In genomic region chr14:94031161-94031875, GRCh38 we compare ENCODE assay signal across 39 cellular contexts. TPM values are rescaled to one million over a fixed set of nuclear protein-coding genes. Genes with fewer than 3 reads are reported as not detected.
"Had no signal": no experiment of that assay in that cellular context is flagged by ENCODE, and none has a peak within 500 bp of the region (broad histone marks: within the 10 kb centered on the region; RNA-seq: fewer than 3 reads in every experiment).

No MANE protein-coding gene starts in this region.

- H3K27ac Mint-ChIP-seq: activated B cell treated with CpG ODN at 0.5 μM for 24 hours; activated CD4-positive, alpha-beta memory T cell treated with anti-CD3 and anti-CD28 coated beads for 36 hours; activated CD4-positive, alpha-beta T cell treated with anti-CD3 and anti-CD28 coated beads, Interleukin-2, amount 10 ng/mL, durations not matched to agents 24 days and 14 days; activated CD8-positive, alpha-beta T cell treated with anti-CD3 and anti-CD28 coated beads for 36 hours; activated naive CD4-positive, alpha-beta T cell treated with anti-CD3 and anti-CD28 coated beads for 36 hours; activated naive CD4-positive, alpha-beta T cell treated with anti-CD3 and anti-CD28 coated beads, Interleukin-2, amount 50 U/mL, for 72 hours; activated naive CD8-positive, alpha-beta T cell treated with anti-CD3 and anti-CD28 coated beads for 36 hours; activated T-cell treated with anti-CD3 and anti-CD28 coated beads, Interleukin-2, amount 50 U/mL, for 72 hours; activated T-helper 1 cell treated with anti-CD3 and anti-CD28 coated beads, Interleukin-12 subunit alpha, Interleukin-12 subunit beta, Interleukin-2, Interleukin-4 antibody, amounts not matched to agents 30 ng/mL and 10 ng/mL and 1 ng/mL, durations not matched to agents 14 hours and 24 hours and 36 hours; activated T-helper 17 cell treated with anti-CD3 and anti-CD28 coated beads, Interleukin-2, amount 50 U/mL, for 72 hours; T-helper 1 cell treated with Interleukin-12 subunit alpha and Interleukin-12 subunit beta and Interleukin-4 antibody, amounts not matched to agents 30 μg/mL and 1 μg/mL, for 36 hours; T-helper 2 cell treated with Interferon-gamma antibody and Interleukin-4, amounts not matched to agents 5 μg/mL and 100 μg/mL, for 36 hours had no signal

- H3K27me3 Mint-ChIP-seq: activated CD4-positive, alpha-beta memory T cell treated with anti-CD3 and anti-CD28 coated beads for 36 hours; activated CD4-positive, alpha-beta T cell treated with anti-CD3 and anti-CD28 coated beads, Interleukin-2, amount 10 ng/mL, durations not matched to agents 24 days and 14 days; activated CD8-positive, alpha-beta T cell treated with anti-CD3 and anti-CD28 coated beads for 36 hours; activated naive CD8-positive, alpha-beta T cell treated with anti-CD3 and anti-CD28 coated beads for 36 hours; activated T-helper 17 cell treated with anti-CD3 and anti-CD28 coated beads, Interleukin-2, amount 50 U/mL, for 72 hours; central memory CD8-positive, alpha-beta T cell had no signal

- H3K9me3 ChIP-seq: adrenal gland, body of pancreas, breast epithelium had no signal

- H3K4me3 ChIP-seq: adrenal gland, body of pancreas, breast epithelium, cardiac muscle cell had no signal

- H3K27ac ChIP-seq: adrenal gland, body of pancreas, brain microvascular endothelial cell, breast epithelium, cardiac muscle cell, VCaP had no signal

- H3K4me1 Mint-ChIP-seq: activated B cell treated with CpG ODN at 0.5 μM for 24 hours; activated naive CD8-positive, alpha-beta T cell treated with anti-CD3 and anti-CD28 coated beads for 36 hours had no signal

- H3K4me3 Mint-ChIP-seq: activated B cell treated with CpG ODN at 0.5 μM for 24 hours; activated CD4-positive, alpha-beta memory T cell treated with anti-CD3 and anti-CD28 coated beads for 36 hours; activated CD4-positive, alpha-beta T cell treated with anti-CD3 and anti-CD28 coated beads, Interleukin-2, amount 10 ng/mL, durations not matched to agents 24 days and 14 days; activated CD8-positive, alpha-beta T cell treated with anti-CD3 and anti-CD28 coated beads for 36 hours; activated naive CD4-positive, alpha-beta T cell treated with anti-CD3 and anti-CD28 coated beads for 36 hours; activated naive CD8-positive, alpha-beta T cell treated with anti-CD3 and anti-CD28 coated beads for 36 hours; activated T-cell treated with anti-CD3 and anti-CD28 coated beads, Interleukin-2, amount 50 U/mL, for 4 hours; activated T-cell treated with anti-CD3 and anti-CD28 coated beads, Interleukin-2, amount 50 U/mL, for 72 hours; activated T-helper 1 cell treated with anti-CD3 and anti-CD28 coated beads, Interleukin-12 subunit alpha, Interleukin-12 subunit beta, Interleukin-2, Interleukin-4 antibody, amounts not matched to agents 30 ng/mL and 10 ng/mL and 1 ng/mL, durations not matched to agents 14 hours and 24 hours and 36 hours; activated T-helper 17 cell treated with anti-CD3 and anti-CD28 coated beads, Interleukin-2, amount 50 U/mL, for 72 hours; central memory CD8-positive, alpha-beta T cell; T-helper 1 cell treated with Interleukin-12 subunit alpha and Interleukin-12 subunit beta and Interleukin-4 antibody, amounts not matched to agents 30 μg/mL and 1 μg/mL, for 36 hours; T-helper 2 cell treated with Interferon-gamma antibody and Interleukin-4, amounts not matched to agents 5 μg/mL and 100 μg/mL, for 36 hours had no signal

- H3K27me3 ChIP-seq: adrenal gland, body of pancreas, brain microvascular endothelial cell, breast epithelium, cardiac muscle cell had no signal

- H3K4me1 ChIP-seq: breast epithelium had no signal

- H3K36me3 ChIP-seq: adrenal gland, brain microvascular endothelial cell, breast epithelium, cardiac muscle cell had no signal

- H3K36me3 Mint-ChIP-seq: activated CD4-positive, alpha-beta memory T cell treated with anti-CD3 and anti-CD28 coated beads for 36 hours; activated naive CD4-positive, alpha-beta T cell treated with anti-CD3 and anti-CD28 coated beads, Interleukin-2, amount 50 U/mL, for 72 hours; activated naive CD8-positive, alpha-beta T cell treated with anti-CD3 and anti-CD28 coated beads for 36 hours had no signal

- ATAC-seq: activated CD8-positive, alpha-beta T cell treated with anti-CD3 and anti-CD28 coated beads for 36 hours; activated naive CD4-positive, alpha-beta T cell treated with anti-CD3 and anti-CD28 coated beads, Interleukin-2, amount 50 U/mL, for 72 hours; activated T-cell treated with anti-CD3 and anti-CD28 coated beads, Interleukin-2, amount 50 U/mL, for 4 hours; activated T-cell treated with anti-CD3 and anti-CD28 coated beads, Interleukin-2, amount 50 U/mL, for 72 hours; activated T-helper 17 cell treated with anti-CD3 and anti-CD28 coated beads, Interleukin-2, amount 50 U/mL, for 72 hours; body of pancreas had no signal

- H3K9me3 Mint-ChIP-seq: activated B cell treated with CpG ODN at 0.5 μM for 24 hours; activated CD4-positive, alpha-beta memory T cell treated with anti-CD3 and anti-CD28 coated beads for 36 hours; activated CD4-positive, alpha-beta T cell treated with anti-CD3 and anti-CD28 coated beads, Interleukin-2, amount 10 ng/mL, durations not matched to agents 24 days and 14 days; activated CD8-positive, alpha-beta T cell treated with anti-CD3 and anti-CD28 coated beads for 36 hours; activated naive CD4-positive, alpha-beta T cell treated with anti-CD3 and anti-CD28 coated beads for 36 hours; activated naive CD8-positive, alpha-beta T cell treated with anti-CD3 and anti-CD28 coated beads for 36 hours; activated T-cell treated with anti-CD3 and anti-CD28 coated beads, Interleukin-2, amount 50 U/mL, for 4 hours; activated T-cell treated with anti-CD3 and anti-CD28 coated beads, Interleukin-2, amount 50 U/mL, for 72 hours; activated T-helper 1 cell treated with anti-CD3 and anti-CD28 coated beads, Interleukin-12 subunit alpha, Interleukin-12 subunit beta, Interleukin-2, Interleukin-4 antibody, amounts not matched to agents 30 ng/mL and 10 ng/mL and 1 ng/mL, durations not matched to agents 14 hours and 24 hours and 36 hours; activated T-helper 17 cell treated with anti-CD3 and anti-CD28 coated beads, Interleukin-2, amount 50 U/mL, for 72 hours; central memory CD8-positive, alpha-beta T cell; T-helper 1 cell treated with Interleukin-12 subunit alpha and Interleukin-12 subunit beta and Interleukin-4 antibody, amounts not matched to agents 30 μg/mL and 1 μg/mL, for 36 hours; T-helper 2 cell treated with Interferon-gamma antibody and Interleukin-4, amounts not matched to agents 5 μg/mL and 100 μg/mL, for 36 hours had no signal

- DNase-seq: activated B cell treated with CpG ODN at 0.5 μM for 24 hours; activated CD4-positive, alpha-beta memory T cell treated with anti-CD3 and anti-CD28 coated beads for 36 hours; activated CD4-positive, alpha-beta T cell treated with anti-CD3 and anti-CD28 coated beads for 4 hours; activated CD4-positive, alpha-beta T cell treated with anti-CD3 and anti-CD28 coated beads, Interleukin-2, amount 10 ng/mL, durations not matched to agents 24 days and 14 days; activated CD4-positive, alpha-beta T cell treated with anti-CD3 and anti-CD28 coated beads, Interleukin-2, amount 50 U/mL, for 1 hour; activated CD4-positive, alpha-beta T cell treated with anti-CD3 and anti-CD28 coated beads, Interleukin-2, amount 50 U/mL, for 4 hours; activated CD4-positive, CD25-positive, alpha-beta regulatory T cell treated with anti-CD3 and anti-CD28 coated beads, Interleukin-2, amount 50 U/mL, for 72 hours; activated CD8-positive, alpha-beta memory T cell treated with anti-CD3 and anti-CD28 coated beads, Interleukin-2, amount 50 U/mL, for 4 hours; activated CD8-positive, alpha-beta T cell treated with anti-CD3 and anti-CD28 coated beads for 36 hours; activated effector memory CD4-positive, alpha-beta T cell treated with anti-CD3 and anti-CD28 coated beads, Interleukin-2, amount 50 U/mL, for 16 hours; activated gamma-delta T cell treated with Interleukin-2 at 50 U/mL for 16 hours; activated naive CD4-positive, alpha-beta T cell; activated naive CD4-positive, alpha-beta T cell treated with anti-CD3 and anti-CD28 coated beads for 36 hours; activated naive CD4-positive, alpha-beta T cell treated with anti-CD3 and anti-CD28 coated beads, Interleukin-2, amount 50 U/mL, for 16 hours; activated naive CD8-positive, alpha-beta T cell treated with anti-CD3 and anti-CD28 coated beads for 36 hours; activated T-cell treated with anti-CD3 and anti-CD28 coated beads for 4 hours; activated T-cell treated with anti-CD3 and anti-CD28 coated beads, Interleukin-2, amount 50 U/mL, for 1 hour; activated T-cell treated with anti-CD3 and anti-CD28 coated beads, Interleukin-2, amount 50 U/mL, for 4 hours; activated T-cell treated with anti-CD3 and anti-CD28 coated beads, Interleukin-2, amount 50 U/mL, for 72 hours; adrenal gland; amniotic stem cell; body of pancreas; brain microvascular endothelial cell; cerebellar nuclear complex; T-helper 1 cell; T-helper 2 cell; T-helper 9 cell had no signal

RNA-seq across cellular contexts. Expression of gene OTUB2, which starts 5.2 kb away (rescaled TPM):
- total RNA-seq: activated B cell treated with CpG ODN at 0.5 μM for 24 hours had no signal
- polyA plus RNA-seq: aorta had no signal

RNA-seq across cellular contexts. Expression of gene CCDC197, which starts 34.2 kb away (rescaled TPM):
- total RNA-seq: activated B cell treated with CpG ODN at 0.5 μM for 24 hours; activated CD4-positive, alpha-beta T cell treated with anti-CD3 and anti-CD28 coated beads, Interleukin-2, amount 10 ng/mL, durations not matched to agents 24 days and 14 days; activated CD8-positive, alpha-beta memory T cell treated with anti-CD3 and anti-CD28 coated beads for 36 hours; activated CD8-positive, alpha-beta T cell treated with anti-CD3 and anti-CD28 coated beads for 36 hours; activated naive CD4-positive, alpha-beta T cell treated with anti-CD3 and anti-CD28 coated beads for 36 hours; activated naive CD8-positive, alpha-beta T cell treated with anti-CD3 and anti-CD28 coated beads for 36 hours; adrenal gland; astrocyte; body of pancreas; breast epithelium; cardiac muscle cell had no signal
- polyA plus RNA-seq: adrenal gland, aorta, cardiac muscle cell had no signal
